In genomic region chr14:65620195-65620594, GRCh38 we compare ENCODE assay signal across 22 cellular contexts.
"Had no signal": no experiment of that assay in that cellular context is flagged by ENCODE, and none has a peak within 500 bp of the region (broad histone marks: within the 10 kb centered on the region; RNA-seq: fewer than 3 reads in every experiment).

No MANE protein-coding gene starts in this region.

- H3K36me3 ChIP-seq: suprapubic skin, transverse colon, vagina, WERI-Rb-1 had no signal

- H3K4me3 ChIP-seq: dorsolateral prefrontal cortex, gastroesophageal sphincter, heart left ventricle, suprapubic skin, transverse colon, vagina had no signal

- H3K4me3 Mint-ChIP-seq: activated CD4-positive, alpha-beta T cell treated with anti-CD3 and anti-CD28 coated beads for 36 hours; activated T-helper 1 cell treated with anti-CD3 and anti-CD28 coated beads, Interleukin-12 subunit alpha, Interleukin-12 subunit beta, Interleukin-2, Interleukin-4 antibody, amounts not matched to agents 30 ng/mL and 10 ng/mL and 1 ng/mL, durations not matched to agents 14 hours and 24 hours and 36 hours; endodermal cell; nephron progenitor cell had no signal

- H3K4me1 ChIP-seq: gastroesophageal sphincter, suprapubic skin, transverse colon, vagina had no signal

- H3K27me3 Mint-ChIP-seq: activated CD4-positive, alpha-beta T cell treated with anti-CD3 and anti-CD28 coated beads for 36 hours had no signal

- H3K36me3 Mint-ChIP-seq: activated naive CD4-positive, alpha-beta T cell treated with anti-CD3 and anti-CD28 coated beads, Interleukin-2, amount 50 U/mL, for 72 hours had no signal

- H3K27ac Mint-ChIP-seq: activated CD4-positive, alpha-beta T cell treated with anti-CD3 and anti-CD28 coated beads for 36 hours; activated T-helper 1 cell treated with anti-CD3 and anti-CD28 coated beads, Interleukin-12 subunit alpha, Interleukin-12 subunit beta, Interleukin-2, Interleukin-4 antibody, amounts not matched to agents 30 ng/mL and 10 ng/mL and 1 ng/mL, durations not matched to agents 14 hours and 24 hours and 36 hours; endodermal cell; nephron progenitor cell had no signal

- DNase-seq: activated CD4-positive, alpha-beta T cell treated with anti-CD3 and anti-CD28 coated beads for 36 hours; activated CD4-positive, alpha-beta T cell treated with anti-CD3 and anti-CD28 coated beads, Interleukin-2, amount 50 U/mL, for 48 hours; activated gamma-delta T cell treated with Interleukin-2 at 50 U/mL for 16 hours; amygdala; central memory CD4-positive, alpha-beta T cell; dorsolateral prefrontal cortex; endodermal cell; heart left ventricle; left ventricle myocardium superior; nephron progenitor cell; occipital lobe; retina; stimulated activated CD4-positive, alpha-beta T cell treated with anti-CD3 and anti-CD28 coated beads, Interleukin-1b, Interleukin-23, amount 100 ng/mL, for 48 hours; stimulated activated naive CD8-positive, alpha-beta T cell treated with anti-CD3 and anti-CD28 coated beads, Interleukin-15, Interleukin-2, amounts not matched to agents 100 U/mL and 50 U/mL, for 24 hours; transverse colon; WERI-Rb-1 had no signal

- H3K9me3 ChIP-seq: gastroesophageal sphincter, heart left ventricle, suprapubic skin, transverse colon, vagina had no signal

- H3K27me3 ChIP-seq: dorsolateral prefrontal cortex, gastroesophageal sphincter, heart left ventricle, suprapubic skin, transverse colon, vagina had no signal

- H3K9me3 Mint-ChIP-seq: activated naive CD4-positive, alpha-beta T cell treated with anti-CD3 and anti-CD28 coated beads, Interleukin-2, amount 50 U/mL, for 72 hours; activated T-helper 1 cell treated with anti-CD3 and anti-CD28 coated beads, Interleukin-12 subunit alpha, Interleukin-12 subunit beta, Interleukin-2, Interleukin-4 antibody, amounts not matched to agents 30 ng/mL and 10 ng/mL and 1 ng/mL, durations not matched to agents 14 hours and 24 hours and 36 hours; endodermal cell; nephron progenitor cell had no signal

- ATAC-seq: activated CD4-positive, alpha-beta T cell treated with anti-CD3 and anti-CD28 coated beads for 36 hours; activated naive CD4-positive, alpha-beta T cell treated with anti-CD3 and anti-CD28 coated beads, Interleukin-2, amount 50 U/mL, for 72 hours; gastroesophageal sphincter; heart left ventricle; left ventricle myocardium superior; stimulated activated naive CD8-positive, alpha-beta T cell treated with anti-CD3 and anti-CD28 coated beads, Interleukin-15, Interleukin-2, amounts not matched to agents 100 U/mL and 50 U/mL, for 24 hours had no signal

- H3K27ac ChIP-seq: epithelial cell of prostate, gastroesophageal sphincter, heart left ventricle, suprapubic skin, transverse colon, vagina, WERI-Rb-1 had no signal
